21 cellular contexts compared by ENCODE assay signal in the genomic region with DNA sequence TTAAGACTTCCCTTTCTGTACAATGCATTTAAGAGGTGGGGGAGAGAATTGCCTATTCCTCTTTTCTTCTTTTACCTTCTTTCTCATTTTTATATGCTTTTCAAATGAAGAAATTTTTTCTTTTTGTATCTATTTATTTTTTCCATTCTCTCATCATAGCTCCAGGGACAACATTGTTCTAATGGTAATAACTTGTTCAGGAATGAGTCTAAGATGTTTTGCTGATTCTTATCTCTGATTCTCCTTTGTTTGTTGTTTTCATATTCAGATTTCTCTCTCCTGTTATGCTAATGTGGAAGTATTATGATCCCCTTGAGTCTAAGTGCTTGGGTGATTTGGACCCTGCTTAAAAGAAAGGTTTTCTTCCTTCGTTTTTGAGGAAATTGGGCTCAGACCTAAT.
DNase-seq lines count a peak whose midpoint lies in the region; ATAC-seq lines count a peak whose summit lies in the region.
"Had no signal": no experiment of that assay in that cellular context is flagged by ENCODE, and none has a peak within 500 bp of the region (broad histone marks: within the 10 kb centered on the region; RNA-seq: fewer than 3 reads in every experiment).

No MANE protein-coding gene starts in this region.

- POLR2A ChIA-PET in activated CD4-positive, alpha-beta T cell treated with anti-CD3 and anti-CD28 coated beads for 36 hours (lab: Charles Lee): no interaction called here

- DNase-seq in activated CD4-positive, alpha-beta T cell treated with anti-CD3 and anti-CD28 coated beads for 36 hours: no peak
- DNase-seq in activated CD4-positive, alpha-beta T cell treated with anti-CD3 and anti-CD28 coated beads for 4 hours: no peak
- DNase-seq in M059J (ENCODE audit: low read depth): peak; percentile 6
- DNase-seq in GM19240 (ENCODE audit: insufficient read length, low spot score): no peak
- DNase-seq in NCI-H82 treated with DMSO at 0.1 percent for 48 hours (lab: John Stamatoyannopoulos, UW; ENCODE audit: unreplicated experiment): no peak
- DNase-seq: BE2C; C1 segment of cervical spinal cord; CD4-positive, alpha-beta memory T cell; CD4-positive, CD25-positive, alpha-beta regulatory T cell; CD8-positive, alpha-beta memory T cell; COR-L47; DMS 273 treated with DMSO at 0.1 percent for 48 hours; DMS153; DMS53; DMS79; DND-41; EL; GDM1 had no signal

- CTCF ChIA-PET in activated CD4-positive, alpha-beta T cell treated with anti-CD3 and anti-CD28 coated beads for 36 hours (lab: Charles Lee): no interaction called here

- H3K27me3 Mint-ChIP-seq in activated CD4-positive, alpha-beta T cell treated with anti-CD3 and anti-CD28 coated beads for 36 hours: no peaks in the 10 kb centered on the region
- H3K27me3 Mint-ChIP-seq: CD4-positive, alpha-beta memory T cell; CD4-positive, CD25-positive, alpha-beta regulatory T cell; CD8-positive, alpha-beta memory T cell had no signal

- H3K4me3 Mint-ChIP-seq in activated CD4-positive, alpha-beta T cell treated with anti-CD3 and anti-CD28 coated beads for 36 hours: no peak overlapping the region
- H3K4me3 Mint-ChIP-seq: CD14-positive monocyte; CD4-positive, alpha-beta memory T cell; CD8-positive, alpha-beta memory T cell had no signal

- H3K4me1 Mint-ChIP-seq in activated CD4-positive, alpha-beta T cell treated with anti-CD3 and anti-CD28 coated beads for 36 hours: no peaks in the 10 kb centered on the region
- H3K4me1 Mint-ChIP-seq: CD14-positive monocyte; CD4-positive, alpha-beta memory T cell; CD8-positive, alpha-beta memory T cell had no signal

- intact Hi-C loops in activated CD4-positive, alpha-beta T cell treated with anti-CD3 and anti-CD28 coated beads for 36 hours (cut with DNase I, micrococcal nuclease): no loop called here

- peaks cover 29% of the 10 kb centered on the region for H3K36me3 Mint-ChIP-seq in activated CD4-positive, alpha-beta T cell treated with anti-CD3 and anti-CD28 coated beads for 36 hours (ENCODE audit: low read depth)

- H3K27ac Mint-ChIP-seq in activated CD4-positive, alpha-beta T cell treated with anti-CD3 and anti-CD28 coated beads for 36 hours: peak overlapping the region; percentile 29
- H3K27ac Mint-ChIP-seq: CD14-positive monocyte; CD4-positive, alpha-beta memory T cell; CD4-positive, CD25-positive, alpha-beta regulatory T cell; CD8-positive, alpha-beta memory T cell had no signal

- ATAC-seq in activated CD4-positive, alpha-beta T cell treated with anti-CD3 and anti-CD28 coated beads for 36 hours: no peak
- ATAC-seq: A549, GM12878 had no signal

- H3K9me3 Mint-ChIP-seq in activated CD4-positive, alpha-beta T cell treated with anti-CD3 and anti-CD28 coated beads for 36 hours (ENCODE audit: low read depth): peaks cover 14% of the 10 kb centered on the region
